In genomic region chr22:30289126-30289979, GRCh38 we compare ENCODE assay signal across 1 cellular context.
TF ChIP-seq lines count a peak whose summit lies in the region.

CASTOR1 (minus strand) TSS chr22:30289505; CDS start chr22:30289497, 8 bp downstream.

TF ChIP-seq in K562, 482 proteins besides CTCF, POLR2A, EP300 and RAD21 (continued from another document and continues in another):
- TF ChIP-seq E2F4 (CRISPR knock-in tag; IDR thresholded peaks at IDR 0.05; ENCODE audit: low read depth) (no peak), YY1 (IDR thresholded peaks at IDR 0.05; ENCODE audit: borderline replicate concordance in 1 of 3, control insufficient read depth in 1 of 3, extremely low read depth in 1 of 3, insufficient read depth in 3 of 3, insufficient read length in 1 of 3, insufficient replicate concordance in 2 of 3, low read depth in 1 of 3, low read length in 2 of 3) (peak in 1 of 3 experiments; percentile 2), CHD2 (IDR thresholded peaks at IDR 0.05; ENCODE audit: low read depth, low read length) (no peak), MGA (IDR thresholded peaks at IDR 0.05) (no peak), ZFX (CRISPR knock-in tag; IDR thresholded peaks at IDR 0.05) (no peak), KDM1A (IDR thresholded peaks at IDR 0.05) (no peak), SMC3 (conservative IDR thresholded peaks at IDR 0.05; ENCODE audit: insufficient read depth, low read depth, low read length) (no peak), HOMEZ (CRISPR knock-in tag; IDR thresholded peaks at IDR 0.05) (no peak), FOXM1 (IDR thresholded peaks at IDR 0.05; ENCODE audit: low read depth) (no peak), FOXM1 (CRISPR knock-in tag; IDR thresholded peaks at IDR 0.05; ENCODE audit: low read depth) (no peak), FOXP4 (CRISPR knock-in tag; IDR thresholded peaks at IDR 0.05; ENCODE audit: borderline replicate concordance) (no peak), NRF1 (conservative IDR thresholded peaks at IDR 0.05 in 1 of 2, IDR thresholded peaks at IDR 0.05 in 1 of 2) (peak; percentile 74 to 78), PTRF (tag; IDR thresholded peaks at IDR 0.05) (no peak), ZNF282 (CRISPR knock-in tag; IDR thresholded peaks at IDR 0.05) (no peak), KLF13 (tag; IDR thresholded peaks at IDR 0.05; ENCODE audit: borderline replicate concordance, low read depth) (peak; percentile 56; the same call in 1 of the 2 replicates), ZNF778 (CRISPR knock-in tag; IDR thresholded peaks at IDR 0.05) (no peak), PHF8 (IDR thresholded peaks at IDR 0.05; ENCODE audit: borderline replicate concordance, low read length) (peak; percentile 39; the same call in 1 of the 2 replicates), STAT6 (CRISPR knock-in tag; IDR thresholded peaks at IDR 0.05) (no peak), PCBP1 (IDR thresholded peaks at IDR 0.05; ENCODE audit: low read depth, low read length, poor library complexity, severe bottlenecking) (no peak), LARP7 (IDR thresholded peaks at IDR 0.05) (no peak), ZNF57 (CRISPR knock-in tag; IDR thresholded peaks at IDR 0.05) (no peak), ZFPM2 (CRISPR knock-in tag; IDR thresholded peaks at IDR 0.05) (no peak), AFF4 (CRISPR knock-in tag; IDR thresholded peaks at IDR 0.05) (no peak), POLR2G (IDR thresholded peaks at IDR 0.05; ENCODE audit: low read depth, low read length) (peak; percentile 79), E2F6 (IDR thresholded peaks at IDR 0.05; ENCODE audit: borderline replicate concordance in 1 of 2, extremely low read depth in 1 of 2, insufficient read depth in 1 of 2, insufficient read length in 1 of 2, low read depth in 1 of 2, low read length in 1 of 2, poor library complexity in 1 of 2, severe bottlenecking in 1 of 2) (peak in 1 of 2 experiments; percentile 63), RB1 (IDR thresholded peaks at IDR 0.05; ENCODE audit: low read depth) (peak; percentile 50; the same call in 1 of the 2 replicates)
